In the genomic region with DNA sequence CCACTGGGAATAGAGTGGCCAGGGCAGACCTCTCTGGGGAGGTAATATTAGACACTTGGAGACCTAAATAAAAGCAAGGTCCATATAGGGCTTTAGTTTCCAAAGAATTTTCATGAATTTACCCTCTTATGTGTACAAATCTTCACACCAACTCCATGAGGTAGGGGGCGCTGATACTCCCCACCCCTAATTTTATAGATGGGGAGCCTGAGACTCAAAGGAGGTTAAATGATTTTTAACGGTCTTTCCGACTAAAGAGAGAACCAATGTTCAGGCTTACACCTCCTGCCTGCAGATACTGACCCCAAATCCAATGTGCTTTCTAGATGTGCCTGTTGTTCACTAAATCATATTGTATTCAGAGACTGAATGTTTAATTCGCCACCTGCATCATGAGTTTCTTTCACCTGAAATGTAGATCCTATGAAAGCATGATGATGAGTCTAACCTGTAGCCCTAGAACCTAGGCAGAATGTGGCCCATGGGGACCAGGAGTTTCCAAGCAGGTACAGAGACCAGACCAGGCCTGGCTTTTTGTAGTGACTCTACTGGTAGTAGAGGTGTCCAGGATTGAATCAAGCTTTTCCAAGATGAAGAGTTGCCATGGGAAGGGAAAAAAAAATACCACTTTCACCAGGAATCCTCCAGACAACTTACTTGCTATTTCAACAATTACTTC, we compare ENCODE assay signal across 14 cellular contexts. TPM values are rescaled to one million over a fixed set of nuclear protein-coding genes. Genes with fewer than 3 reads are reported as not detected.
DNase-seq lines count a peak whose midpoint lies in the region; ATAC-seq and TF ChIP-seq lines count a peak whose summit lies in the region.
"Had no signal": no experiment of that assay in that cellular context is flagged by ENCODE, and none has a peak within 500 bp of the region (broad histone marks: within the 10 kb centered on the region; RNA-seq: fewer than 3 reads in every experiment).

No MANE protein-coding gene starts in this region.

- TF ChIP-seq CTCF in 22Rv1 (IDR thresholded peaks at IDR 0.05) (peak; percentile 13; the same call in 1 of the 2 replicates), GM10266 (IDR thresholded peaks at IDR 0.05; ENCODE audit: control insufficient read depth, insufficient read depth, low read depth, missing control alignments) (peak; percentile 19), MM.1S (IDR thresholded peaks at IDR 0.05; ENCODE audit: low read length) (peak; percentile 22; the same call in 1 of the 2 replicates), endodermal cell (conservative IDR thresholded peaks at IDR 0.05) (peak; percentile 57)

- H3F3A ChIP-seq in MM.1S (ENCODE audit: insufficient read depth, low read length), result no peaks in the 10 kb centered on the region

- peak; percentile 30 for DNase-seq in GM10266 (ENCODE audit: extremely low spot score)
- DNase-seq in MM.1S, result peak; percentile 5
- DNase-seq in endodermal cell, result no peak
- DNase-seq in activated CD4-positive, CD25-positive, alpha-beta regulatory T cell treated with anti-CD3 and anti-CD28 coated beads, Interleukin-2, amount 50 U/mL, for 72 hours, result no peak
- DNase-seq in T-helper 17 cell, result no peak
- DNase-seq: activated naive CD4-positive, alpha-beta T cell; NCI-H524 treated with DMSO at 0.1 percent for 48 hours; psoas muscle; SIG-M5; trophoblast cell had no signal

- H3K36me3 ChIP-seq in MM.1S (replicated peaks; ENCODE audit: insufficient read depth, low read length) (no peaks in the 10 kb centered on the region), endodermal cell (ENCODE audit: control insufficient read depth, insufficient read depth, low read length) (no peaks in the 10 kb centered on the region)

- H3K27ac ChIP-seq in 22Rv1 (no peak overlapping the region), MM.1S (ENCODE audit: low read length) (no peak overlapping the region), endodermal cell (ENCODE audit: low read depth, low read length) (no peak overlapping the region)
- H3K27ac ChIP-seq: psoas muscle had no signal

- H3K27ac Mint-ChIP-seq in endodermal cell (no peak overlapping the region), T-helper 17 cell (no peak overlapping the region)

- ATAC-seq in HG02763 (IDR thresholded peaks at IDR 0.05; ENCODE audit: unreplicated experiment), result no peak
- ATAC-seq in GM18861 (IDR thresholded peaks at IDR 0.05; ENCODE audit: unreplicated experiment), result no peak
- ATAC-seq in T-helper 17 cell, result no peak
- ATAC-seq: left lobe of liver, psoas muscle had no signal

- H3K4me2 ChIP-seq in MM.1S (ENCODE audit: low read depth, low read length), result no peak overlapping the region

- H3K4me3 ChIP-seq in MM.1S (ENCODE audit: low read length) (no peak overlapping the region), endodermal cell (ENCODE audit: low read length) (no peak overlapping the region)
- H3K4me3 ChIP-seq: psoas muscle had no signal

- no peaks in the 10 kb centered on the region for H3K79me2 ChIP-seq in MM.1S (ENCODE audit: low read length)

- H3K9ac ChIP-seq in MM.1S (ENCODE audit: low read length), result no peak overlapping the region
- H3K9ac ChIP-seq in endodermal cell (ENCODE audit: extremely low read depth, low read length, poor library complexity, severe bottlenecking), result no peak overlapping the region

- WGBS in endodermal cell (ENCODE audit: insufficient coverage in 1 of 2, insufficient read length in 1 of 2), 2 experiments, result 19 to 20% methylated on average over 3 to 4 of the region's 4 CpGs

- peaks cover 89% of the 10 kb centered on the region for H3K27me3 Mint-ChIP-seq in endodermal cell (ENCODE audit: insufficient read depth)
- peaks cover 71% of the 10 kb centered on the region for H3K27me3 Mint-ChIP-seq in T-helper 17 cell

- no peak overlapping the region for H2AFZ ChIP-seq in MM.1S (ENCODE audit: low read length)

- H3K9me3 Mint-ChIP-seq in endodermal cell, result no peaks in the 10 kb centered on the region

- no peaks in the 10 kb centered on the region for H3K9me3 ChIP-seq in MM.1S (replicated peaks; ENCODE audit: insufficient read depth, low read length)
- no peaks in the 10 kb centered on the region for H3K9me3 ChIP-seq in endodermal cell (ENCODE audit: control insufficient read depth, low read length)
- no peaks in the 10 kb centered on the region for H3K9me3 ChIP-seq in T-helper 17 cell (ENCODE audit: control insufficient read depth, low read length, poor library complexity, severe bottlenecking)
- H3K9me3 ChIP-seq: psoas muscle had no signal

- no peaks in the 10 kb centered on the region for H3K36me3 Mint-ChIP-seq in endodermal cell (ENCODE audit: low read depth)
- H3K36me3 Mint-ChIP-seq in T-helper 17 cell (ENCODE audit: low read depth), result peaks cover 2% of the 10 kb centered on the region

- H4K20me1 ChIP-seq in MM.1S (ENCODE audit: insufficient read depth, low read length), result no peaks in the 10 kb centered on the region

- H3K4me1 ChIP-seq in MM.1S (ENCODE audit: low read length), result 0 out of 2 replicates have a peak, but pooled peaks cover 3% of the 10 kb centered on the region
- peaks cover 5% of the 10 kb centered on the region for H3K4me1 ChIP-seq in endodermal cell (ENCODE audit: control insufficient read depth, insufficient read depth, low read length)

- H3K4me1 Mint-ChIP-seq in endodermal cell (peaks cover 15% of the 10 kb centered on the region), T-helper 17 cell (peaks cover 4% of the 10 kb centered on the region)

- no peaks in the 10 kb centered on the region for H3K9me2 ChIP-seq in MM.1S (replicated peaks; ENCODE audit: insufficient read depth, low read length)

- H3K27me3 ChIP-seq in MM.1S (replicated peaks; ENCODE audit: insufficient read depth, low read length) (peaks cover 4% of the 10 kb centered on the region; the same call in 1 of the 2 replicates), endodermal cell (ENCODE audit: control insufficient read depth, insufficient read depth, low read length, poor library complexity, severe bottlenecking) (peaks cover 94% of the 10 kb centered on the region)

- no peak overlapping the region for H3K4me3 Mint-ChIP-seq in endodermal cell
- no peak overlapping the region for H3K4me3 Mint-ChIP-seq in T-helper 17 cell

RNA-seq across cellular contexts. Expression of a gene that starts 16.8 kb away (rescaled TPM):
- total RNA-seq in endodermal cell (not detected), T-helper 17 cell (not detected)
- polyA plus RNA-seq in endodermal cell (2013, experiment 1 of 2), result 89.3 TPM
- polyA plus RNA-seq in endodermal cell (2013, experiment 2 of 2), result 69.3 TPM
- total RNA-seq: left lobe of liver had no signal

Comparison
In these comparisons a context has a peak if more than half of its experiments do, and no peak if none do; other contexts are left out.
1. DNase-seq: peak in GM10266 (single experiment) and MM.1S (single experiment); none in endodermal cell (single experiment), activated CD4-positive, CD25-positive, alpha-beta regulatory T cell treated with anti-CD3 and anti-CD28 coated beads, Interleukin-2, amount 50 U/mL, for 72 hours (single experiment) and T-helper 17 cell (0 of 3).
2. Peak in every context shown above with its lines, with median percentiles within 50 percentile points of each other: CTCF ChIP-seq.